ENCODE assay signal across 1 cellular context in the genomic region with DNA sequence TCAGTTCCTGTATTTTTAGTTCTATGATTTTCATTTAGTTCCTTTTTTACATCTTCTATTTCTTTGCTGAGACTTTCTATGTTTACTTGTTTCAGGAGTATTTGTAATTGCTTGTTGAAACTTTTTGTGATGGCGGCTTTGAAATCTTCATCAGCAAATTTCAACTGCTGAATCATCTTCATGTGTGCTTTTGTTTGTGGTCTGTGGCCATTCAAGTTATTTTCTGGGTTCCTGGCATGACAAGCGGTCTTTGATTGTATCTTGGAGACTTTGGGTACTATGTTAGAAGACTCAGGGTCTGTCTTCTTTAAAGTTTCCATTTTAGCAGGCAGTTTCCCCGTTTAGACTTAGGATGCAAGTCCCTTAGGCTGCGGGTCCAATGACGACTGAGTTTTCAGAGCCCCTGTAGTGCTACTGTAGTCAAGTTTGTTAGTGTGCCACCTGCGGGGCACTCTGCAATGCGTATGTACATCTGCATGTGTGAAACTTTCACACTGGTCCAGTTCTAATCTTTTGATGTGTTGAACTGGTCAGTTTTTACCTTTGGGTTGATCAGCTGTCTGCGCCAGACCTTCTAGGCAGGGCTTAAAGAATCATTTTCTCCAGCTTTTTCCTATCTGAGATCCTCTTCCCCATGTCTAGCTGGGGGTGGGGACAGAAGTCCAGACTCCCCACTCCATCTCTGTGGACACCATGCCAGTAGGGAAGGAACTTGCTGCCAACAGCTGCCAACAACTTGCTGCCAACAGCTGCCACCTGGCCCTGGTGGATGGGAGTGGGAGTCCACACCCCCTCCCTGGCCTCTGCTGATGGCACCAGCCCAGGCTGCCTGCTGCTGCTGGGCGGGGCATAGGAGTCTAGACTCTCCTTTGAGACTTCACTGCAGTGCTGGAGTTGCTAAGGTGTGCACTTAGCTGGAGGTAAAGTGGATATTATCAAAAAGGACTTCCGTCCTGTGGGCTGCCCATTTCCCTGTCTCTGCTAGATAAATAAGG.
TF ChIP-seq lines count a peak whose summit lies in the region.

No MANE protein-coding gene starts in this region.

TF ChIP-seq in H1, 55 proteins besides CTCF, POLR2A, EP300 and RAD21:
- TF ChIP-seq BACH1 (IDR thresholded peaks at IDR 0.05; ENCODE audit: low read length) (peak; percentile 76; the same call in 1 of the 2 replicates), BCL11A (IDR thresholded peaks at IDR 0.05; ENCODE audit: low read depth in 2 of 2, low read length in 2 of 2) (no peak), MAX (IDR thresholded peaks at IDR 0.05) (no peak), EZH2 (IDR thresholded peaks at IDR 0.05; ENCODE audit: low read depth, low read length, severe bottlenecking) (no peak), KDM5A (IDR thresholded peaks at IDR 0.05; ENCODE audit: low read length) (no peak)
TF ChIP-seq in H1: peak in this region for 1.
